ENCODE assay signal across 8 cellular contexts in the genomic region with DNA sequence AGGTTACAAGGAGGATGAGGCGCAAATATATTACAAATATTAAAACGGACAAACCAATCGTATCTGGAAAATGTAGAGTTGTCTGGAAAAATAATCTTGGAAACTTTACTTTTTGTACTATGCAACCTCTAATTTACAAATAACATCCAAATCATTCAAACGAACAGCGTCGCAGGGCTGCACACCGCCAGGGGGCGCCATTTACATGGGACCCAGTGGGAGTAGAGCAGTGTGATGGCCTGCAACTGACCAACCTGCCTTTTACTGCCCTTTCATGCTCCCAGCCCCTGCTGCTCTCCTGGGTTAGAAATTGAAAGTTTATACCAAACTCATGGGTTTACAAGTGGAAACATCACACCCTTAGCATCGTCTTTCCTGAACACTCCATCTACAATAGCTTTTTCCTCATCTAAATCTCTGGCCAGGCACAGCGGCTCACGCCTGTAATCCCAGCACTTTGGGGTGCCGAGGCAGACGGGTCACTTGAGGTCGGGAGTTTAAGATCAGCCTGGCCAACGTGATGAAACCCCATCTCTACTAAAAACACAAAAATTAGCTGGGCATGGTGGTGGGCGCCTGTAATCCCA. TPM values are rescaled to one million over a fixed set of nuclear protein-coding genes. Genes with fewer than 3 reads are reported as not detected.
DNase-seq lines count a peak whose midpoint lies in the region; ATAC-seq and TF ChIP-seq lines count a peak whose summit lies in the region.

No MANE protein-coding gene starts in this region.

- peaks cover 42% of the 10 kb centered on the region for H3K36me3 Mint-ChIP-seq in CD8-positive, alpha-beta T cell
- peaks cover 12% of the 10 kb centered on the region for H3K36me3 Mint-ChIP-seq in activated naive CD4-positive, alpha-beta T cell treated with anti-CD3 and anti-CD28 coated beads for 36 hours (ENCODE audit: low read depth)

- no peaks in the 10 kb centered on the region for H3K36me3 ChIP-seq in CD8-positive, alpha-beta T cell (ENCODE audit: insufficient read depth, low read length)
- H3K36me3 ChIP-seq in hepatocyte (replicated peaks; ENCODE audit: insufficient read depth, low read depth), result no peaks in the 10 kb centered on the region

- H3K27me3 ChIP-seq in CD8-positive, alpha-beta T cell (ENCODE audit: insufficient read depth, low read length), result no peaks in the 10 kb centered on the region
- H3K27me3 ChIP-seq in hepatocyte, result no peaks in the 10 kb centered on the region

- H3K79me2 ChIP-seq in hepatocyte, result peaks cover 38% of the 10 kb centered on the region

- peak in 6 of 7 experiments; percentile 29 to 78 (median 60) for DNase-seq in CD8-positive, alpha-beta T cell
- DNase-seq in HT-29 (ENCODE audit: low spot score) (peak; percentile 92), RWPE1 (ENCODE audit: low spot score) (no peak), hepatocyte (ENCODE audit: low spot score) (peak; percentile 56)
- peak; percentile 86 for DNase-seq in activated naive CD4-positive, alpha-beta T cell treated with anti-CD3 and anti-CD28 coated beads for 36 hours
- peak; percentile 84 for DNase-seq in stimulated activated CD4-positive, alpha-beta T cell treated with anti-CD3 and anti-CD28 coated beads, Interleukin-2, amount 100 ng/mL, for 24 hours

- intact Hi-C loops in CD8-positive, alpha-beta T cell (cut with DNase I, micrococcal nuclease), result loop anchor here (1.0 to 2.0 kb wide), 2 partner anchors 88 kb away; no protein-coding TSS in a partner anchor
- intact Hi-C loops in activated naive CD4-positive, alpha-beta T cell treated with anti-CD3 and anti-CD28 coated beads for 36 hours (cut with micrococcal nuclease), result loop anchor here (1.0 kb wide), 2 partner anchors 88 to 216 kb away; no protein-coding TSS in a partner anchor

- POLR2A ChIA-PET in CD8-positive, alpha-beta T cell (lab: Charles Lee), result interaction anchor here (0.7 to 1.8 kb wide), 7 partner anchors 10 to 95 kb away, joined by 3 to 4 read pairs (median 4); a partner anchor contains a TSS
- POLR2A ChIA-PET in RWPE1 (lab: Yijun Ruan, JAX; ENCODE audit: low non-redundant PET), result no interaction called here

- no peak overlapping the region for H3K4me2 ChIP-seq in hepatocyte

- CTCF ChIA-PET in CD8-positive, alpha-beta T cell (lab: Charles Lee), result interaction anchor here (0.6 to 23.0 kb wide), 18 partner anchors 10 to 239 kb away, joined by 3 to 502 read pairs (median 6); a partner anchor contains a TSS
- CTCF ChIA-PET in RWPE1 (lab: Yijun Ruan, JAX), result interaction anchor here (0.5 to 3.9 kb wide), 7 partner anchors 33 to 358 kb away, joined by 3 to 26 read pairs (median 3); no protein-coding TSS in a partner anchor
- CTCF ChIA-PET in activated naive CD4-positive, alpha-beta T cell treated with anti-CD3 and anti-CD28 coated beads for 36 hours (lab: Charles Lee), result interaction anchor here (0.6 to 8.1 kb wide), 20 partner anchors 8 to 303 kb away, joined by 3 to 167 read pairs (median 5); no protein-coding TSS in a partner anchor

- H3K4me3 ChIP-seq in CD8-positive, alpha-beta T cell (ENCODE audit: low read depth, low read length), result no peak overlapping the region
- no peak overlapping the region for H3K4me3 ChIP-seq in hepatocyte

- H3K9me2 ChIP-seq in hepatocyte (replicated peaks; ENCODE audit: insufficient read depth), result no peaks in the 10 kb centered on the region

- no peak overlapping the region for H2AFZ ChIP-seq in hepatocyte

- peak overlapping the region; percentile 87 for H3K27ac Mint-ChIP-seq in CD8-positive, alpha-beta T cell
- peak overlapping the region; percentile 83 for H3K27ac Mint-ChIP-seq in activated naive CD4-positive, alpha-beta T cell treated with anti-CD3 and anti-CD28 coated beads for 36 hours

- H3K27ac ChIP-seq in CD8-positive, alpha-beta T cell (ENCODE audit: low read depth, low read length), result no peak overlapping the region
- H3K27ac ChIP-seq in RWPE1, result no peak overlapping the region
- no peak overlapping the region for H3K27ac ChIP-seq in hepatocyte

- peak; percentile 78 for TF ChIP-seq CTCF in CD8-positive, alpha-beta T cell (IDR thresholded peaks at IDR 0.05)
- TF ChIP-seq CTCF in RWPE1 (conservative IDR thresholded peaks at IDR 0.05; ENCODE audit: low read depth) (peak; percentile 86), hepatocyte (IDR thresholded peaks at IDR 0.05; ENCODE audit: poor library complexity) (peak; percentile 64)

- H4K20me1 ChIP-seq in hepatocyte (ENCODE audit: insufficient read depth, poor library complexity, severe bottlenecking), result no peaks in the 10 kb centered on the region

- H3K9me3 ChIP-seq in CD8-positive, alpha-beta T cell (ENCODE audit: low read length), result no peaks in the 10 kb centered on the region
- no peaks in the 10 kb centered on the region for H3K9me3 ChIP-seq in hepatocyte (ENCODE audit: low read depth)

- no peaks in the 10 kb centered on the region for H3K27me3 Mint-ChIP-seq in CD8-positive, alpha-beta T cell (ENCODE audit: low read depth)
- H3K27me3 Mint-ChIP-seq in activated naive CD4-positive, alpha-beta T cell treated with anti-CD3 and anti-CD28 coated beads for 36 hours (ENCODE audit: low read depth), result no peaks in the 10 kb centered on the region

- peaks cover 76% of the 10 kb centered on the region for H3K4me1 Mint-ChIP-seq in CD8-positive, alpha-beta T cell (ENCODE audit: low read depth)
- peaks cover 77% of the 10 kb centered on the region for H3K4me1 Mint-ChIP-seq in activated naive CD4-positive, alpha-beta T cell treated with anti-CD3 and anti-CD28 coated beads for 36 hours (ENCODE audit: low read depth)

- 69% methylated on average over 16 of the region's 16 CpGs for WGBS in hepatocyte (ENCODE audit: low lambda C conversion rate, missing lambda C conversion rate)

- H3K4me3 Mint-ChIP-seq in CD8-positive, alpha-beta T cell, result no peak overlapping the region
- no peak overlapping the region for H3K4me3 Mint-ChIP-seq in activated naive CD4-positive, alpha-beta T cell treated with anti-CD3 and anti-CD28 coated beads for 36 hours

- peaks cover 60% of the 10 kb centered on the region for H3K4me1 ChIP-seq in CD8-positive, alpha-beta T cell (ENCODE audit: insufficient read depth, low read length)
- peaks cover 14% of the 10 kb centered on the region for H3K4me1 ChIP-seq in hepatocyte (ENCODE audit: insufficient read depth)

- H3K9me3 Mint-ChIP-seq in CD8-positive, alpha-beta T cell, result no peaks in the 10 kb centered on the region
- no peaks in the 10 kb centered on the region for H3K9me3 Mint-ChIP-seq in activated naive CD4-positive, alpha-beta T cell treated with anti-CD3 and anti-CD28 coated beads for 36 hours

- ATAC-seq in CD8-positive, alpha-beta T cell, result no peak
- ATAC-seq in HG03571 (IDR thresholded peaks at IDR 0.05; ENCODE audit: unreplicated experiment), result no peak
- no peak for ATAC-seq in HG03460 (IDR thresholded peaks at IDR 0.05; ENCODE audit: unreplicated experiment)

RNA-seq across cellular contexts. Expression of a gene that starts 10.0 kb away (rescaled TPM):
- 100 to 1,000 TPM; 110 to 111 TPM for total RNA-seq in CD8-positive, alpha-beta T cell
- 40.6 and 42.1 TPM in 2 replicates for total RNA-seq in HT-29 (2014; rRNA removed; shearing (Covaris generic))
- total RNA-seq in activated naive CD4-positive, alpha-beta T cell treated with anti-CD3 and anti-CD28 coated beads for 36 hours, result 10 to 100 TPM; 58.7 to 60.0 TPM
- 4.6 and 8.3 TPM in 2 replicates for total RNA-seq in hepatocyte
- 8.1 and 9.3 TPM in 2 replicates for polyA plus RNA-seq in hepatocyte

RNA-seq across cellular contexts. Expression of a gene that starts 20.7 kb away (rescaled TPM):
- total RNA-seq in CD8-positive, alpha-beta T cell, result 10 to 100 TPM; 52.1 to 54.9 TPM
- 30.3 and 35.9 TPM in 2 replicates for total RNA-seq in HT-29 (2014; rRNA removed; shearing (Covaris generic))
- 10 to 100 TPM; 67.8 to 70.7 TPM for total RNA-seq in activated naive CD4-positive, alpha-beta T cell treated with anti-CD3 and anti-CD28 coated beads for 36 hours
- 27.1 and 28.4 TPM in 2 replicates for total RNA-seq in hepatocyte
- polyA plus RNA-seq in hepatocyte, result 62.8 and 65.3 TPM in 2 replicates
